8 cellular contexts compared by ENCODE assay signal in the genomic region with DNA sequence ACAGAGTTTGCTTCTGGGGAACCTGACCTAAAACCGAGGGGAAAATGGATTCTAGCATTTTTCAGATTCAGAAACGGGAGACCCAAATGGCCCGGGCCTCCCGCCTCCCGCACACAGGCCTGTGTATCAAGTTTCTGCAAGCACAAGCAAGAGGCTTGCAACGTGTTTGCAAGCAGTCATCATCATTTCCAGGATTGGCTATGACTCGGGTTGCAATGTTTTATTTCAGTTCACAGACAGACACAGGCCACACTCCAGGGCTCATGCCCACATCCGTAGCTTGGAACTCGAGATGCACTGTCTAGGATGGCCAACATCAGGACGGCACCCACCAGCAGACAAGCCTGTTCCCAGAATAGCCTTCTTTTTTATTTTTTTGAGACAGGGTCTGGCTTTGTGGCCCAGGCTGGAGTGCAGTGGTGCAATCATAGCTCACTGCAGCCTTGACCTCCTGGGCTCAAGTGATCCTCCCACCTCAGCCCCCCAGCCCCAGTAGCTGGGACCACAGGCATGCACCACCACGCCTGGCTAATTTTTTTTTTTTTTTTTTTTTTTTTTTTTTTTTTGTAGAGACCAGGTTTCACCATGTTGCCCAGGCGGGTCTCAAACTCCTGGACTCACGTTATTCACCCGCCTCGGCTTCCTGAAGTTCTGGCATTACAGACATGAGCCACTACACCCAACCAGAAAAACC.
DNase-seq lines count a peak whose midpoint lies in the region; ATAC-seq, FAIRE-seq and TF ChIP-seq lines count a peak whose summit lies in the region.

No MANE protein-coding gene starts in this region.

- no peak for TF ChIP-seq EP300 in HepG2 (IDR thresholded peaks at IDR 0.05; ENCODE audit: low read depth in 2 of 2, low read length in 2 of 2)
- TF ChIP-seq EP300 in HepG2 (CRISPR knock-in tag; IDR thresholded peaks at IDR 0.05; ENCODE audit: borderline replicate concordance): no peak

- H2AFZ ChIP-seq in HepG2 (ENCODE audit: low read length): peak overlapping the region; percentile 80

- TF ChIP-seq POLR2A in HepG2 (IDR thresholded peaks at IDR 0.05; ENCODE audit: insufficient read depth in 1 of 2, low read depth in 2 of 2, low read length in 2 of 2): no peak

- no peak for TF ChIP-seq CTCF in choroid plexus epithelial cell (conservative IDR thresholded peaks at IDR 0.05; ENCODE audit: low read depth, low read length)
- no peak for TF ChIP-seq CTCF in HepG2 (CRISPR knock-in tag; IDR thresholded peaks at IDR 0.05)

- H3K4me1 ChIP-seq in HepG2 (ENCODE audit: insufficient read depth, low read length) (peaks cover 18% of the 10 kb centered on the region), subcutaneous abdominal adipose tissue (ENCODE audit: control insufficient read depth in 5 of 5, insufficient read depth in 5 of 5, low read length in 5 of 5) (peaks cover 10 to 22% (median 17%) of the 10 kb centered on the region in 5 donors)

- peak; percentile 45 for ATAC-seq in HepG2

- H4K20me1 ChIP-seq in HepG2 (ENCODE audit: insufficient read depth, low read length): no peaks in the 10 kb centered on the region

- POLR2A ChIA-PET in HepG2 (lab: Yijun Ruan, JAX): interaction anchor here (1.1 to 1.7 kb wide), 2 partner anchors 28 to 162 kb away, joined by 3 to 5 read pairs; a partner anchor contains a TSS

- BruUV-seq in HepG2 (replicated peaks; lab: Mats Ljungman, UMichigan): no TSS peak

- intact Hi-C loops in HepG2 (cut with micrococcal nuclease; ENCODE audit: unreplicated experiment): no loop called here

- H3K79me2 ChIP-seq in HepG2 (ENCODE audit: insufficient read depth, low read length): no peaks in the 10 kb centered on the region

- WGBS in HepG2 (ENCODE audit: low lambda C conversion rate): 22% methylated on average over 14 of the region's 15 CpGs

- H3K4me3 ChIP-seq in choroid plexus epithelial cell (ENCODE audit: low read depth, low read length): peak overlapping the region; percentile 40
- peak overlapping the region; percentile 48 to 68 (median 51) for H3K4me3 ChIP-seq in HepG2 (replicated peaks in 1 of 3; ENCODE audit: insufficient read depth in 1 of 3, low read depth in 2 of 3, low read length in 3 of 3)
- H3K4me3 ChIP-seq in subcutaneous abdominal adipose tissue (ENCODE audit: low read depth in 1 of 5, low read length in 5 of 5): peak overlapping the region; percentile 55 to 75 (median 64)

- H3K4me2 ChIP-seq in HepG2 (ENCODE audit: low read depth, low read length): peak overlapping the region; percentile 96

- H3K9ac ChIP-seq in HepG2 (ENCODE audit: insufficient read depth, low read depth, low read length) (peak overlapping the region; percentile 40; the same call in 1 of the 2 replicates), subcutaneous abdominal adipose tissue (ENCODE audit: low read length in 5 of 5) (peak overlapping the region in 4 of 5 donors; percentile 1 to 76 (median 55))

- H3K27ac ChIP-seq in HepG2 (ENCODE audit: extremely low read length, insufficient read depth, low read length) (no peak overlapping the region), subcutaneous abdominal adipose tissue (ENCODE audit: low read depth, low read length) (no peak overlapping the region)

- in situ Hi-C loops in HepG2 (cut with HindIII; ENCODE audit: extremely low pct_ligation_motif_present, low pct_unique_long_range_greater_than_20kb): loop anchor here (25.0 kb wide), 1 partner anchor 148 kb away; no protein-coding TSS in a partner anchor

- H3K27me3 ChIP-seq in HepG2 (ENCODE audit: control insufficient read depth in 1 of 2, insufficient read depth in 2 of 2, low read length in 2 of 2): peaks cover 0 to 4% of the 10 kb centered on the region in 2 experiments; a peak in 1 of 5 replicates
- no peaks in the 10 kb centered on the region for H3K27me3 ChIP-seq in subcutaneous abdominal adipose tissue (ENCODE audit: control insufficient read depth in 5 of 5, insufficient read depth in 4 of 5, low read length in 5 of 5)

- H3K36me3 ChIP-seq in HepG2 (replicated peaks in 1 of 2; ENCODE audit: control insufficient read depth in 1 of 2, insufficient read depth in 2 of 2, low read length in 2 of 2): no peaks in the 10 kb centered on the region
- no peaks in the 10 kb centered on the region for H3K36me3 ChIP-seq in subcutaneous abdominal adipose tissue (ENCODE audit: control insufficient read depth in 5 of 5, insufficient read depth in 5 of 5, low read length in 5 of 5)

- DNase-seq in LHCN-M2 (ENCODE audit: low read depth) (peak; percentile 76), choroid plexus epithelial cell (ENCODE audit: low read depth) (peak; percentile 86), HepG2 (ENCODE audit: low spot score) (no peak), SIG-M5 (lab: John Stamatoyannopoulos, UW) (no peak), dermis blood vessel endothelial cell (no peak), AML-193 (lab: John Stamatoyannopoulos, UW) (no peak)
- no peak for DNase-seq in stimulated activated CD4-positive, alpha-beta T cell treated with anti-CD3 and anti-CD28 coated beads, Interleukin-2, amount 100 ng/mL, for 48 hours

- H3K9me3 ChIP-seq in HepG2 (ENCODE audit: low read length): no peaks in the 10 kb centered on the region
- no peaks in the 10 kb centered on the region for H3K9me3 ChIP-seq in subcutaneous abdominal adipose tissue (ENCODE audit: control insufficient read depth in 5 of 5, low read length in 5 of 5)

- TF ChIP-seq RAD21 in HepG2 (CRISPR knock-in tag; IDR thresholded peaks at IDR 0.05): no peak

- FAIRE-seq in HepG2 (lab: Jason Lieb, UNC): no peak

- CTCF ChIA-PET in HepG2 (lab: Yijun Ruan, JAX; ENCODE audit: low intra/inter-chr PET ratio, low total read pairs): interaction anchor here (1.9 kb wide), 1 partner anchor 17 kb away, joined by 7 read pairs; no protein-coding TSS in a partner anchor

TF ChIP-seq in HepG2, 621 proteins besides CTCF, POLR2A, EP300 and RAD21 (continues in another document):
- no peak for TF ChIP-seq PHB2 (IDR thresholded peaks at IDR 0.05; ENCODE audit: partially characterized antibody)
- TF ChIP-seq ZNF773 (CRISPR knock-in tag; IDR thresholded peaks at IDR 0.05; ENCODE audit: borderline replicate concordance): no peak
- no peak for TF ChIP-seq ZFP41 (CRISPR knock-in tag; IDR thresholded peaks at IDR 0.05; ENCODE audit: borderline replicate concordance)
- TF ChIP-seq ZNF891 (CRISPR knock-in tag; IDR thresholded peaks at IDR 0.05): 0 out of 2 replicates have a peak, but pooled peaks have one; percentile 38
- TF ChIP-seq SP1 (IDR thresholded peaks at IDR 0.05): no peak
- TF ChIP-seq SP1 (CRISPR knock-in tag; IDR thresholded peaks at IDR 0.05): no peak
- TF ChIP-seq, protein P1, sequence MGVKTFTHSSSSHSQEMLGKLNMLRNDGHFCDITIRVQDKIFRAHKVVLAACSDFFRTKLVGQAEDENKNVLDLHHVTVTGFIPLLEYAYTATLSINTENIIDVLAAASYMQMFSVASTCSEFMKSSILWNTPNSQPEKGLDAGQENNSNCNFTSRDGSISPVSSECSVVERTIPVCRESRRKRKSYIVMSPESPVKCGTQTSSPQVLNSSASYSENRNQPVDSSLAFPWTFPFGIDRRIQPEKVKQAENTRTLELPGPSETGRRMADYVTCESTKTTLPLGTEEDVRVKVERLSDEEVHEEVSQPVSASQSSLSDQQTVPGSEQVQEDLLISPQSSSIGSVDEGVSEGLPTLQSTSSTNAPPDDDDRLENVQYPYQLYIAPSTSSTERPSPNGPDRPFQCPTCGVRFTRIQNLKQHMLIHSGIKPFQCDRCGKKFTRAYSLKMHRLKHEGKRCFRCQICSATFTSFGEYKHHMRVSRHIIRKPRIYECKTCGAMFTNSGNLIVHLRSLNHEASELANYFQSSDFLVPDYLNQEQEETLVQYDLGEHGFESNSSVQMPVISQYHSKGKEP (CRISPR knock-in tag; IDR thresholded peaks at IDR 0.05): no peak
- TF ChIP-seq ZNF121 (CRISPR knock-in tag; IDR thresholded peaks at IDR 0.05): peak; percentile 87
- TF ChIP-seq, protein P2, sequence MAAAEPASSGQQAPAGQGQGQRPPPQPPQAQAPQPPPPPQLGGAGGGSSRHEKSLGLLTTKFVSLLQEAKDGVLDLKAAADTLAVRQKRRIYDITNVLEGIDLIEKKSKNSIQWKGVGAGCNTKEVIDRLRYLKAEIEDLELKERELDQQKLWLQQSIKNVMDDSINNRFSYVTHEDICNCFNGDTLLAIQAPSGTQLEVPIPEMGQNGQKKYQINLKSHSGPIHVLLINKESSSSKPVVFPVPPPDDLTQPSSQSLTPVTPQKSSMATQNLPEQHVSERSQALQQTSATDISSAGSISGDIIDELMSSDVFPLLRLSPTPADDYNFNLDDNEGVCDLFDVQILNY (CRISPR knock-in tag; conservative IDR thresholded peaks at IDR 0.05): no peak
- TF ChIP-seq MED1 (CRISPR knock-in tag; IDR thresholded peaks at IDR 0.05): no peak
- TF ChIP-seq KDM6A (CRISPR knock-in tag; IDR thresholded peaks at IDR 0.05; ENCODE audit: low read depth): no peak
- no peak for TF ChIP-seq ZNF33A (CRISPR knock-in tag; IDR thresholded peaks at IDR 0.05; ENCODE audit: borderline replicate concordance)
- no peak for TF ChIP-seq NFKB2 (CRISPR knock-in tag; IDR thresholded peaks at IDR 0.05; ENCODE audit: borderline replicate concordance)
- TF ChIP-seq HMG20B (CRISPR knock-in tag; conservative IDR thresholded peaks at IDR 0.05): no peak
- TF ChIP-seq, protein P3, sequence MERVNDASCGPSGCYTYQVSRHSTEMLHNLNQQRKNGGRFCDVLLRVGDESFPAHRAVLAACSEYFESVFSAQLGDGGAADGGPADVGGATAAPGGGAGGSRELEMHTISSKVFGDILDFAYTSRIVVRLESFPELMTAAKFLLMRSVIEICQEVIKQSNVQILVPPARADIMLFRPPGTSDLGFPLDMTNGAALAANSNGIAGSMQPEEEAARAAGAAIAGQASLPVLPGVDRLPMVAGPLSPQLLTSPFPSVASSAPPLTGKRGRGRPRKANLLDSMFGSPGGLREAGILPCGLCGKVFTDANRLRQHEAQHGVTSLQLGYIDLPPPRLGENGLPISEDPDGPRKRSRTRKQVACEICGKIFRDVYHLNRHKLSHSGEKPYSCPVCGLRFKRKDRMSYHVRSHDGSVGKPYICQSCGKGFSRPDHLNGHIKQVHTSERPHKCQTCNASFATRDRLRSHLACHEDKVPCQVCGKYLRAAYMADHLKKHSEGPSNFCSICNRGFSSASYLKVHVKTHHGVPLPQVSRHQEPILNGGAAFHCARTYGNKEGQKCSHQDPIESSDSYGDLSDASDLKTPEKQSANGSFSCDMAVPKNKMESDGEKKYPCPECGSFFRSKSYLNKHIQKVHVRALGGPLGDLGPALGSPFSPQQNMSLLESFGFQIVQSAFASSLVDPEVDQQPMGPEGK (CRISPR knock-in tag; IDR thresholded peaks at IDR 0.05): 0 out of 2 replicates have a peak, but pooled peaks have one; percentile 23
- TF ChIP-seq MTF2 (CRISPR knock-in tag; IDR thresholded peaks at IDR 0.05; ENCODE audit: borderline replicate concordance): no peak
- TF ChIP-seq ZNF354B (CRISPR knock-in tag; IDR thresholded peaks at IDR 0.05): no peak
- no peak for TF ChIP-seq SOX6 (IDR thresholded peaks at IDR 0.05)
- no peak for TF ChIP-seq SOX6 (CRISPR knock-in tag; IDR thresholded peaks at IDR 0.05)
- no peak for TF ChIP-seq MIER2 (CRISPR knock-in tag; IDR thresholded peaks at IDR 0.05)
- no peak for TF ChIP-seq SAFB2 (CRISPR knock-in tag; IDR thresholded peaks at IDR 0.05; ENCODE audit: borderline replicate concordance, low read depth)

Comparison
In these comparisons a context has a peak if more than half of its experiments do, and no peak if none do; other contexts are left out.
1. DNase-seq: peak in LHCN-M2 (single experiment) and choroid plexus epithelial cell (single experiment); none in HepG2 (single experiment), SIG-M5 (single experiment), dermis blood vessel endothelial cell (single experiment), AML-193 (0 of 2) and stimulated activated CD4-positive, alpha-beta T cell treated with anti-CD3 and anti-CD28 coated beads, Interleukin-2, amount 100 ng/mL, for 48 hours (0 of 2).
2. Peak in every context shown above with its lines, with median percentiles within 50 percentile points of each other: H3K4me3 ChIP-seq.